Comparison of ENCODE assay signal across 13 cellular contexts in genomic region chr12:76688627-76689026, GRCh38.
DNase-seq lines count a peak whose midpoint lies in the region; ATAC-seq, FAIRE-seq and TF ChIP-seq lines count a peak whose summit lies in the region.
"Had no signal": no experiment of that assay in that cellular context is flagged by ENCODE, and none has a peak within 500 bp of the region (broad histone marks: within the 10 kb centered on the region; RNA-seq: fewer than 3 reads in every experiment).

No MANE protein-coding gene starts in this region.

- H3K36me3 ChIP-seq in GM12878 (ENCODE audit: control insufficient read depth in 2 of 2, insufficient read depth in 2 of 2, low read length in 1 of 2) (no peaks in the 10 kb centered on the region), osteoblast (ENCODE audit: insufficient read depth, low read length) (no peaks in the 10 kb centered on the region), esophagus muscularis mucosa (no peaks in the 10 kb centered on the region)

- H3K4me3 ChIP-seq in GM12878 (no peak overlapping the region), osteoblast (ENCODE audit: insufficient read depth, low read length) (no peak overlapping the region), esophagus muscularis mucosa (no peak overlapping the region)

- 62% methylated on average over 2 of the region's 2 CpGs for WGBS in GM12878 (ENCODE audit: insufficient coverage, insufficient replicate concordance, low lambda C conversion rate, missing lambda C conversion rate)
- 89% methylated on average over 2 of the region's 2 CpGs for WGBS in esophagus muscularis mucosa

- no peaks in the 10 kb centered on the region for H3K79me2 ChIP-seq in GM12878 (ENCODE audit: control insufficient read depth, insufficient read depth, low read length)
- no peaks in the 10 kb centered on the region for H3K79me2 ChIP-seq in osteoblast (ENCODE audit: insufficient read depth, low read length)

- SMC1A ChIA-PET in GM12878 (lab: Charles Lee; ENCODE audit: uncharacterized antibody, unreplicated experiment) = interaction anchor here (0.7 to 2.6 kb wide), 6 partner anchors 38 to 322 kb away, joined by 3 to 15 read pairs (median 4); no protein-coding TSS in a partner anchor

- H3K27ac ChIP-seq in GM12878 (ENCODE audit: control insufficient read depth, insufficient read depth) = no peak overlapping the region
- no peak overlapping the region for H3K27ac ChIP-seq in osteoblast (ENCODE audit: low read depth, low read length)
- no peak overlapping the region for H3K27ac ChIP-seq in esophagus muscularis mucosa (replicated peaks in 1 of 4)

- intact Hi-C loops in GM12878 (cut with micrococcal nuclease; ENCODE audit: unreplicated experiment) (loop anchor here (2.0 kb wide), 1 partner anchor 102 kb away; no protein-coding TSS in a partner anchor), esophagus muscularis mucosa (cut with DNase I) (no loop called here)

- no peaks in the 10 kb centered on the region for H3K9me3 ChIP-seq in GM12878 (replicated peaks; ENCODE audit: control insufficient read depth, insufficient read depth, low read length)
- H3K9me3 ChIP-seq in osteoblast (ENCODE audit: low read depth, low read length) = no peaks in the 10 kb centered on the region
- no peaks in the 10 kb centered on the region for H3K9me3 ChIP-seq in esophagus muscularis mucosa

- DNase-seq in NCI-H82 (lab: John Stamatoyannopoulos, UW) (peak; percentile 10), NCI-H82 treated with DMSO at 0.1 percent for 48 hours (lab: John Stamatoyannopoulos, UW; ENCODE audit: unreplicated experiment) (no peak), GM12878 (ENCODE audit: low read depth, low spot score) (no peak), osteoblast (ENCODE audit: insufficient read length, low spot score, missing footprints) (peak; percentile 30), esophagus muscularis mucosa (ENCODE audit: extremely low spot score) (no peak), T-helper 2 cell (no peak), DMS153 treated with DMSO at 0.1 percent for 48 hours (lab: John Stamatoyannopoulos, UW; ENCODE audit: unreplicated experiment) (no peak)
- DNase-seq: activated T-cell treated with anti-CD3 and anti-CD28 coated beads, Interleukin-2, amount 50 U/mL, for 4 hours; effector CD8-positive, alpha-beta T cell; kidney glomerular epithelial cell; NCI-H187 treated with DMSO at 0.1 percent for 48 hours; T-cell had no signal

- no peaks in the 10 kb centered on the region for H3K4me1 ChIP-seq in GM12878 (ENCODE audit: control insufficient read depth, insufficient read depth, low read length)
- H3K4me1 ChIP-seq in osteoblast (ENCODE audit: insufficient read depth, low read length) = peaks cover 22% of the 10 kb centered on the region
- peaks cover 8 to 15% (median 10%) of the 10 kb centered on the region in 4 donors for H3K4me1 ChIP-seq in esophagus muscularis mucosa

- CTCF ChIA-PET in GM12878 (lab: Yijun Ruan, JAX) = interaction anchor here (1.2 to 8.4 kb wide), 3 partner anchors 67 to 108 kb away, joined by 3 to 53 read pairs (median 7); no protein-coding TSS in a partner anchor

- H2AFZ ChIP-seq in GM12878 (ENCODE audit: control insufficient read depth, low read depth, low read length) (no peak overlapping the region), osteoblast (ENCODE audit: low read length) (peak overlapping the region; percentile 72)

- TF ChIP-seq CTCF in GM12878 (IDR thresholded peaks at IDR 0.05 in 2 of 3, conservative IDR thresholded peaks at IDR 0.05 in 1 of 3; ENCODE audit: control insufficient read depth in 2 of 3, extremely low read depth in 1 of 3, insufficient read depth in 1 of 3, low read depth in 3 of 3, low read length in 3 of 3) (peak in 2 of 3 experiments; percentile 22 to 28; a peak in 2 of 6 replicates), osteoblast (IDR thresholded peaks at IDR 0.05; ENCODE audit: extremely low read depth, low read depth, low read length) (peak; percentile 51), esophagus muscularis mucosa (IDR thresholded peaks at IDR 0.05) (peak in 1 of 3 experiments; percentile 26)

- TF ChIP-seq RAD21 in GM12878 (IDR thresholded peaks at IDR 0.05; ENCODE audit: insufficient read depth, low read depth, low read length) = 0 out of 2 replicates have a peak, but pooled peaks have one; percentile 16

- peak; percentile 53 for ATAC-seq in HG03175 (IDR thresholded peaks at IDR 0.05; ENCODE audit: unreplicated experiment)
- peak; percentile 56; the same call in 2 of the 3 replicates for ATAC-seq in GM12878
- ATAC-seq: activated T-cell treated with anti-CD3 and anti-CD28 coated beads, Interleukin-2, amount 50 U/mL, for 4 hours had no signal

- in situ Hi-C loops in GM12878 (cut with MboI) = no loop called here

- H3K4me2 ChIP-seq in GM12878 (ENCODE audit: control insufficient read depth, insufficient read depth) = no peak overlapping the region
- peak overlapping the region; percentile 67 for H3K4me2 ChIP-seq in osteoblast (ENCODE audit: insufficient read depth, low read length)

- no peaks in the 10 kb centered on the region for H4K20me1 ChIP-seq in GM12878 (ENCODE audit: control insufficient read depth, insufficient read depth)
- H4K20me1 ChIP-seq in osteoblast (ENCODE audit: insufficient read depth, low read length) = no peaks in the 10 kb centered on the region

- RAD21 ChIA-PET in GM12878 (lab: Charles Lee; ENCODE audit: unreplicated experiment) = interaction anchor here (1.1 to 1.4 kb wide), 3 partner anchors 22 to 102 kb away, joined by 3 read pairs; no protein-coding TSS in a partner anchor

- no peak overlapping the region for H3K9ac ChIP-seq in GM12878 (ENCODE audit: control insufficient read depth, insufficient read depth, low read length)

- no peak for TF ChIP-seq EP300 in GM12878 (IDR thresholded peaks at IDR 0.05; ENCODE audit: borderline replicate concordance in 1 of 2, control insufficient read depth in 1 of 2, low read depth in 2 of 2, low read length in 2 of 2)
- no peak for TF ChIP-seq EP300 in esophagus muscularis mucosa (IDR thresholded peaks at IDR 0.05)

- POLR2A ChIA-PET in GM12878 (lab: Charles Lee) = no interaction called here

- no peak for TF ChIP-seq POLR2A in GM12878 (IDR thresholded peaks at IDR 0.05; ENCODE audit: low read depth, low read length)
- TF ChIP-seq POLR2A in esophagus muscularis mucosa (IDR thresholded peaks at IDR 0.05; ENCODE audit: low read depth) = no peak

- H3K27me3 ChIP-seq in GM12878 (replicated peaks in 1 of 2; ENCODE audit: control insufficient read depth in 2 of 2, insufficient read depth in 2 of 2, low read length in 1 of 2) (no peaks in the 10 kb centered on the region; a peak in 2 of 4 replicates), osteoblast (ENCODE audit: insufficient read depth, low read length) (no peaks in the 10 kb centered on the region), esophagus muscularis mucosa (no peaks in the 10 kb centered on the region)

- BruUV-seq in GM12878 (replicated peaks; lab: Mats Ljungman, UMichigan) = no TSS peak

- no peak for FAIRE-seq in GM12878 (lab: Jason Lieb, UNC)

TF ChIP-seq in GM12878, 131 proteins besides CTCF, POLR2A, EP300 and RAD21 (continues in another document):
- TF ChIP-seq SUPT20H (IDR thresholded peaks at IDR 0.05; ENCODE audit: borderline replicate concordance, control insufficient read depth, low read depth, low read length) = no peak
- TF ChIP-seq, protein P1, sequence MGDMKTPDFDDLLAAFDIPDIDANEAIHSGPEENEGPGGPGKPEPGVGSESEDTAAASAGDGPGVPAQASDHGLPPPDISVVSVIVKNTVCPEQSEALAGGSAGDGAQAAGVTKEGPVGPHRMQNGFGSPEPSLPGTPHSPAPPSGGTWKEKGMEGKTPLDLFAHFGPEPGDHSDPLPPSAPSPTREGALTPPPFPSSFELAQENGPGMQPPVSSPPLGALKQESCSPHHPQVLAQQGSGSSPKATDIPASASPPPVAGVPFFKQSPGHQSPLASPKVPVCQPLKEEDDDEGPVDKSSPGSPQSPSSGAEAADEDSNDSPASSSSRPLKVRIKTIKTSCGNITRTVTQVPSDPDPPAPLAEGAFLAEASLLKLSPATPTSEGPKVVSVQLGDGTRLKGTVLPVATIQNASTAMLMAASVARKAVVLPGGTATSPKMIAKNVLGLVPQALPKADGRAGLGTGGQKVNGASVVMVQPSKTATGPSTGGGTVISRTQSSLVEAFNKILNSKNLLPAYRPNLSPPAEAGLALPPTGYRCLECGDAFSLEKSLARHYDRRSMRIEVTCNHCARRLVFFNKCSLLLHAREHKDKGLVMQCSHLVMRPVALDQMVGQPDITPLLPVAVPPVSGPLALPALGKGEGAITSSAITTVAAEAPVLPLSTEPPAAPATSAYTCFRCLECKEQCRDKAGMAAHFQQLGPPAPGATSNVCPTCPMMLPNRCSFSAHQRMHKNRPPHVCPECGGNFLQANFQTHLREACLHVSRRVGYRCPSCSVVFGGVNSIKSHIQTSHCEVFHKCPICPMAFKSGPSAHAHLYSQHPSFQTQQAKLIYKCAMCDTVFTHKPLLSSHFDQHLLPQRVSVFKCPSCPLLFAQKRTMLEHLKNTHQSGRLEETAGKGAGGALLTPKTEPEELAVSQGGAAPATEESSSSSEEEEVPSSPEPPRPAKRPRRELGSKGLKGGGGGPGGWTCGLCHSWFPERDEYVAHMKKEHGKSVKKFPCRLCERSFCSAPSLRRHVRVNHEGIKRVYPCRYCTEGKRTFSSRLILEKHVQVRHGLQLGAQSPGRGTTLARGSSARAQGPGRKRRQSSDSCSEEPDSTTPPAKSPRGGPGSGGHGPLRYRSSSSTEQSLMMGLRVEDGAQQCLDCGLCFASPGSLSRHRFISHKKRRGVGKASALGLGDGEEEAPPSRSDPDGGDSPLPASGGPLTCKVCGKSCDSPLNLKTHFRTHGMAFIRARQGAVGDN (IDR thresholded peaks at IDR 0.05) = no peak
- no peak for TF ChIP-seq BCLAF1 (IDR thresholded peaks at IDR 0.05)
- TF ChIP-seq SMC3 (IDR thresholded peaks at IDR 0.05; ENCODE audit: borderline replicate concordance, low read length) = peak; percentile 41; the same call in 1 of the 2 replicates

Comparison
In these comparisons a context has a peak if more than half of its experiments do, and no peak if none do; other contexts are left out.
1. DNase-seq: peak in NCI-H82 (single experiment) and osteoblast (single experiment); none in NCI-H82 treated with DMSO at 0.1 percent for 48 hours (single experiment), GM12878 (single experiment), esophagus muscularis mucosa (single experiment), T-helper 2 cell (0 of 5) and DMS153 treated with DMSO at 0.1 percent for 48 hours (single experiment).